In genomic region chr13:67515895-67516294, GRCh38 we compare ENCODE assay signal across 12 cellular contexts.
DNase-seq lines count a peak whose midpoint lies in the region; ATAC-seq and TF ChIP-seq lines count a peak whose summit lies in the region.
"Had no signal": no experiment of that assay in that cellular context is flagged by ENCODE, and none has a peak within 500 bp of the region (broad histone marks: within the 10 kb centered on the region; RNA-seq: fewer than 3 reads in every experiment).

No MANE protein-coding gene starts in this region.

- no peaks in the 10 kb centered on the region for H3K4me1 Mint-ChIP-seq in MCF 10A (ENCODE audit: insufficient read depth, unreplicated experiment)
- H3K4me1 Mint-ChIP-seq: activated CD4-positive, alpha-beta memory T cell treated with anti-CD3 and anti-CD28 coated beads, Interleukin-2, amount 10 ng/mL, durations not matched to agents 7 days and 5 days; B cell had no signal

- no peak overlapping the region for H3K4me3 Mint-ChIP-seq in MCF 10A (ENCODE audit: unreplicated experiment)
- H3K4me3 Mint-ChIP-seq: activated CD4-positive, alpha-beta memory T cell treated with anti-CD3 and anti-CD28 coated beads, Interleukin-2, amount 10 ng/mL, durations not matched to agents 7 days and 5 days; B cell had no signal

- H3K27me3 ChIP-seq in breast epithelium: no peaks in the 10 kb centered on the region
- H3K27me3 ChIP-seq in RWPE2 (ENCODE audit: insufficient read depth, poor library complexity, severe bottlenecking): no peaks in the 10 kb centered on the region

- no peaks in the 10 kb centered on the region for H3K4me1 ChIP-seq in breast epithelium
- peaks cover 5% of the 10 kb centered on the region for H3K4me1 ChIP-seq in RWPE2 (ENCODE audit: insufficient read depth, poor library complexity, severe bottlenecking)

- no peak overlapping the region for H3K27ac Mint-ChIP-seq in MCF 10A (ENCODE audit: low read depth, unreplicated experiment)
- H3K27ac Mint-ChIP-seq: activated CD4-positive, alpha-beta memory T cell treated with anti-CD3 and anti-CD28 coated beads, Interleukin-2, amount 10 ng/mL, durations not matched to agents 7 days and 5 days; B cell had no signal

- CTCF ChIA-PET in MCF 10A (lab: Yijun Ruan, JAX): interaction anchor here (0.5 to 0.9 kb wide), 2 partner anchors 12 to 25 kb away, joined by 3 read pairs; no protein-coding TSS in a partner anchor

- DNase-seq in MCF 10A (ENCODE audit: unreplicated experiment) (peak; percentile 65), breast epithelium (ENCODE audit: low spot score in 2 of 2) (no peak), RWPE2 (ENCODE audit: low spot score) (no peak), UCSD-AML1 (lab: John Stamatoyannopoulos, UW; ENCODE audit: unreplicated experiment) (no peak), left lobe of liver (ENCODE audit: low spot score) (no peak), cortex of kidney (lab: John Stamatoyannopoulos, UW) (no peak)
- DNase-seq: activated CD4-positive, alpha-beta memory T cell treated with anti-CD3 and anti-CD28 coated beads, Interleukin-2, amount 10 ng/mL, durations not matched to agents 7 days and 5 days; NCI-H774 had no signal

- intact Hi-C loops in MCF 10A (cut with micrococcal nuclease) (no loop called here), breast epithelium (cut with DNase I; ENCODE audit: low total_unique reads) (no loop called here)

- H3K27ac ChIP-seq in breast epithelium: no peak overlapping the region
- no peak overlapping the region for H3K27ac ChIP-seq in RWPE2 (ENCODE audit: poor library complexity, severe bottlenecking)
- H3K27ac ChIP-seq: coronary artery had no signal

- H3K4me3 ChIP-seq in breast epithelium (no peak overlapping the region), RWPE2 (ENCODE audit: severe bottlenecking) (no peak overlapping the region)
- H3K4me3 ChIP-seq: coronary artery had no signal

- H3K36me3 Mint-ChIP-seq in MCF 10A (ENCODE audit: insufficient read depth, unreplicated experiment): no peaks in the 10 kb centered on the region

- no peak for TF ChIP-seq POLR2A in breast epithelium (IDR thresholded peaks at IDR 0.05)

- BruUV-seq in MCF 10A (replicated peaks; lab: Mats Ljungman, UMichigan): no TSS peak

- peak; percentile 97 for ATAC-seq in HG03159 (IDR thresholded peaks at IDR 0.05; ENCODE audit: unreplicated experiment)
- peak; percentile 94 for ATAC-seq in RWPE2 (ENCODE audit: low read depth)
- ATAC-seq in left lobe of liver: no peak
- no peak for ATAC-seq in GM18519 (IDR thresholded peaks at IDR 0.05; ENCODE audit: low FRiP score, unreplicated experiment)

- H3K36me3 ChIP-seq in breast epithelium: no peaks in the 10 kb centered on the region
- no peaks in the 10 kb centered on the region for H3K36me3 ChIP-seq in RWPE2 (ENCODE audit: low read depth)

- POLR2A ChIA-PET in MCF 10A (lab: Yijun Ruan, JAX): interaction anchor here (1.1 to 1.2 kb wide), 2 partner anchors 17 to 107 kb away, joined by 3 read pairs; no protein-coding TSS in a partner anchor

- no peak for TF ChIP-seq CTCF in MCF 10A (IDR thresholded peaks at IDR 0.05; ENCODE audit: unreplicated experiment)
- no peak for TF ChIP-seq CTCF in breast epithelium (IDR thresholded peaks at IDR 0.05)
- TF ChIP-seq CTCF in RWPE2 (IDR thresholded peaks at IDR 0.05; ENCODE audit: poor library complexity, severe bottlenecking): no peak

- no peaks in the 10 kb centered on the region for H3K9me3 Mint-ChIP-seq in MCF 10A (ENCODE audit: unreplicated experiment)

- H3K27me3 Mint-ChIP-seq in MCF 10A (ENCODE audit: insufficient read depth, unreplicated experiment): no peaks in the 10 kb centered on the region
- H3K27me3 Mint-ChIP-seq: activated CD4-positive, alpha-beta memory T cell treated with anti-CD3 and anti-CD28 coated beads, Interleukin-2, amount 10 ng/mL, durations not matched to agents 7 days and 5 days; B cell had no signal

- H3K9me3 ChIP-seq in breast epithelium (no peaks in the 10 kb centered on the region), RWPE2 (ENCODE audit: severe bottlenecking) (no peaks in the 10 kb centered on the region)

Comparison
In these comparisons a context has a peak if more than half of its experiments do, and no peak if none do; other contexts are left out.
1. ATAC-seq: peak in HG03159 (single experiment) and RWPE2 (single experiment); none in left lobe of liver (single experiment) and GM18519 (single experiment).